10 cellular contexts compared by ENCODE assay signal in genomic region chr15:63203451-63204090, GRCh38. TPM values are rescaled to one million over a fixed set of nuclear protein-coding genes. Genes with fewer than 3 reads are reported as not detected.
A peak's percentile ranks its signal among the peaks of the same experiment; 100 is the strongest.
DNase-seq lines count a peak whose midpoint lies in the region; TF ChIP-seq lines count a peak whose summit lies in the region.
"Had no signal": no experiment of that assay in that cellular context is flagged by ENCODE, and none has a peak within 500 bp of the region (broad histone marks: within the 10 kb centered on the region; RNA-seq: fewer than 3 reads in every experiment).

No MANE protein-coding gene starts in this region.

- H3K27ac Mint-ChIP-seq in activated CD4-positive, alpha-beta memory T cell treated with anti-CD3 and anti-CD28 coated beads, Interleukin-2, amount 10 ng/mL, durations not matched to agents 7 days and 5 days = no peak overlapping the region
- H3K27ac Mint-ChIP-seq in immature natural killer cell = peak overlapping the region; percentile 76 to 94 (median 91)

- H3K9me3 ChIP-seq in smooth muscle cell (replicated peaks; ENCODE audit: low read depth) = no peaks in the 10 kb centered on the region
- H3K9me3 ChIP-seq: tibial artery had no signal

- no peak for TF ChIP-seq CTCF in smooth muscle cell (IDR thresholded peaks at IDR 0.05; ENCODE audit: borderline replicate concordance, insufficient read depth, poor library complexity, severe bottlenecking)

- 89% methylated on average over 9 of the region's 9 CpGs for WGBS in smooth muscle cell (ENCODE audit: low lambda C conversion rate)

- H3K27ac ChIP-seq in substantia nigra (ENCODE audit: low read depth, low read length, poor library complexity, severe bottlenecking) = no peak overlapping the region
- H3K27ac ChIP-seq in smooth muscle cell (ENCODE audit: low read depth) = no peak overlapping the region
- H3K27ac ChIP-seq: tibial artery had no signal

- H3F3A ChIP-seq in smooth muscle cell (ENCODE audit: low read depth) = no peaks in the 10 kb centered on the region

- no peaks in the 10 kb centered on the region for H3K27me3 Mint-ChIP-seq in activated CD4-positive, alpha-beta memory T cell treated with anti-CD3 and anti-CD28 coated beads, Interleukin-2, amount 10 ng/mL, durations not matched to agents 7 days and 5 days
- peaks cover 4 to 15% (median 14%) of the 10 kb centered on the region in 3 donors for H3K27me3 Mint-ChIP-seq in immature natural killer cell (ENCODE audit: low read depth in 3 of 3)

- H3K4me1 ChIP-seq in smooth muscle cell (ENCODE audit: low read depth) = peaks cover 6% of the 10 kb centered on the region
- H3K4me1 ChIP-seq: tibial artery had no signal

- CTCF ChIA-PET in activated CD4-positive, alpha-beta memory T cell treated with anti-CD3 and anti-CD28 coated beads, Interleukin-2, amount 10 ng/mL, durations not matched to agents 7 days and 5 days (lab: Charles Lee) = interaction anchor here (1.3 to 3.2 kb wide), 3 partner anchors 9 to 35 kb away, joined by 3 to 10 read pairs (median 9); no protein-coding TSS in a partner anchor

- H3K4me3 ChIP-seq in smooth muscle cell = no peak overlapping the region
- H3K4me3 ChIP-seq: tibial artery had no signal

- H3K4me2 ChIP-seq in smooth muscle cell = no peak overlapping the region

- H3K9ac ChIP-seq in smooth muscle cell (ENCODE audit: low read depth) = no peak overlapping the region

- POLR2A ChIA-PET in activated CD4-positive, alpha-beta memory T cell treated with anti-CD3 and anti-CD28 coated beads, Interleukin-2, amount 10 ng/mL, durations not matched to agents 7 days and 5 days (lab: Charles Lee) = interaction anchor here (0.8 to 6.6 kb wide), 6 partner anchors 7 to 46 kb away, joined by 3 to 91 read pairs (median 4); partner anchors contain the start of gene RPS27L

- H3K79me2 ChIP-seq in smooth muscle cell (ENCODE audit: low read depth) = peaks cover 47% of the 10 kb centered on the region

- peak; percentile 50 for DNase-seq in Daoy (ENCODE audit: low read depth)
- DNase-seq in Kasumi-1 (lab: John Stamatoyannopoulos, UW) = peak; percentile 10 to 38
- DNase-seq in activated CD4-positive, alpha-beta memory T cell treated with anti-CD3 and anti-CD28 coated beads, Interleukin-2, amount 10 ng/mL, durations not matched to agents 7 days and 5 days = peak; percentile 44
- peak; percentile 82 for DNase-seq in immature natural killer cell
- no peak for DNase-seq in substantia nigra (lab: John Stamatoyannopoulos, UW)
- DNase-seq in AG08396 (ENCODE audit: low spot score) = no peak
- DNase-seq in smooth muscle cell (lab: John Stamatoyannopoulos, UW; ENCODE audit: unreplicated experiment) = no peak
- DNase-seq in NCI-H82 treated with DMSO at 0.1 percent for 48 hours (lab: John Stamatoyannopoulos, UW; ENCODE audit: unreplicated experiment) = no peak
- DNase-seq: nucleus accumbens, tibial artery had no signal

- H3K4me1 Mint-ChIP-seq in activated CD4-positive, alpha-beta memory T cell treated with anti-CD3 and anti-CD28 coated beads, Interleukin-2, amount 10 ng/mL, durations not matched to agents 7 days and 5 days = peaks cover 75% of the 10 kb centered on the region
- H3K4me1 Mint-ChIP-seq in immature natural killer cell = peaks cover 97 to 100% of the 10 kb centered on the region in 2 donors

- H3K27me3 ChIP-seq in smooth muscle cell (ENCODE audit: low read depth) = no peaks in the 10 kb centered on the region
- H3K27me3 ChIP-seq: tibial artery had no signal

- no peaks in the 10 kb centered on the region for H3K9me3 Mint-ChIP-seq in activated CD4-positive, alpha-beta memory T cell treated with anti-CD3 and anti-CD28 coated beads, Interleukin-2, amount 10 ng/mL, durations not matched to agents 7 days and 5 days
- peaks cover 0 to 2% (median 0%) of the 10 kb centered on the region in 6 donors for H3K9me3 Mint-ChIP-seq in immature natural killer cell

- H2AFZ ChIP-seq in smooth muscle cell (ENCODE audit: low read depth) = no peak overlapping the region

- peaks cover 58% of the 10 kb centered on the region for H3K36me3 Mint-ChIP-seq in activated CD4-positive, alpha-beta memory T cell treated with anti-CD3 and anti-CD28 coated beads, Interleukin-2, amount 10 ng/mL, durations not matched to agents 7 days and 5 days (ENCODE audit: low read depth)
- peaks cover 0 to 7% (median 4%) of the 10 kb centered on the region in 3 donors for H3K36me3 Mint-ChIP-seq in immature natural killer cell

- H4K20me1 ChIP-seq in smooth muscle cell (ENCODE audit: low read depth) = peaks cover 58% of the 10 kb centered on the region

- no peak overlapping the region for H3K4me3 Mint-ChIP-seq in activated CD4-positive, alpha-beta memory T cell treated with anti-CD3 and anti-CD28 coated beads, Interleukin-2, amount 10 ng/mL, durations not matched to agents 7 days and 5 days
- H3K4me3 Mint-ChIP-seq in immature natural killer cell = peak overlapping the region; percentile 68 to 77 (median 73)

- H3K36me3 ChIP-seq in smooth muscle cell (ENCODE audit: low read depth) = no peaks in the 10 kb centered on the region
- H3K36me3 ChIP-seq: tibial artery had no signal

RNA-seq across cellular contexts. Expression of gene RAB8B, which starts 14.2 kb away (rescaled TPM):
- 28.5 and 29.4 TPM in 2 replicates for total RNA-seq in Daoy (2014; rRNA removed; shearing (Covaris generic))
- total RNA-seq in activated CD4-positive, alpha-beta memory T cell treated with anti-CD3 and anti-CD28 coated beads, Interleukin-2, amount 10 ng/mL, durations not matched to agents 7 days and 5 days = 100 to 1,000 TPM; 133 to 139 TPM
- 100 to 1,000 TPM in 1 of 3 donors, 10 to 100 TPM in 2; 64.6 to 123 (median 79.7) TPM for polyA plus RNA-seq in immature natural killer cell
- 34.7 and 42.2 TPM in 2 replicates for total RNA-seq in smooth muscle cell
- polyA plus RNA-seq in smooth muscle cell = 10.7 and 11.5 TPM in 2 replicates

RNA-seq across cellular contexts. Expression of gene RPS27L, which starts 46.3 kb away (rescaled TPM):
- total RNA-seq in Daoy (2014; rRNA removed; shearing (Covaris generic)) = 49.6 and 59.0 TPM in 2 replicates
- 100 to 1,000 TPM; 171 to 173 TPM for total RNA-seq in activated CD4-positive, alpha-beta memory T cell treated with anti-CD3 and anti-CD28 coated beads, Interleukin-2, amount 10 ng/mL, durations not matched to agents 7 days and 5 days
- polyA plus RNA-seq in immature natural killer cell = 100 to 1,000 TPM; 135 to 198 (median 154) TPM
- total RNA-seq in smooth muscle cell = 180 and 189 TPM in 2 replicates
- polyA plus RNA-seq in smooth muscle cell = 641 and 660 TPM in 2 replicates

Comparison
In these comparisons a context has a peak if more than half of its experiments do, and no peak if none do; other contexts are left out.
1. DNase-seq: peak in Daoy (single experiment), Kasumi-1 (2 of 2), activated CD4-positive, alpha-beta memory T cell treated with anti-CD3 and anti-CD28 coated beads, Interleukin-2, amount 10 ng/mL, durations not matched to agents 7 days and 5 days (single experiment) and immature natural killer cell (3 of 3); none in substantia nigra (0 of 49), AG08396 (single experiment), smooth muscle cell (single experiment) and NCI-H82 treated with DMSO at 0.1 percent for 48 hours (single experiment).